Comparison of ENCODE assay signal across 30 cellular contexts in genomic region chr6:131043902-131044447, GRCh38.
"Had no signal": no experiment of that assay in that cellular context is flagged by ENCODE, and none has a peak within 500 bp of the region (broad histone marks: within the 10 kb centered on the region; RNA-seq: fewer than 3 reads in every experiment).

No MANE protein-coding gene starts in this region.

- H3K4me3 ChIP-seq: ovary, prostate gland, right atrium auricular region, skin epidermis, smooth muscle cell, stomach, thoracic aorta, thyroid gland, tibial nerve, upper lobe of left lung, vagina had no signal

- H3K36me3 ChIP-seq: neutrophil, ovary, prostate gland, right atrium auricular region, stomach, thoracic aorta, thyroid gland, tibial nerve, upper lobe of left lung, vagina had no signal

- DNase-seq: naive B cell; naive thymus-derived CD8-positive, alpha-beta T cell; nephron progenitor cell; nucleus accumbens; ovary; retina; stimulated activated CD4-positive, alpha-beta T cell treated with anti-CD3 and anti-CD28 coated beads, Interleukin-15, amount 100 ng/mL, for 24 hours; stimulated activated CD4-positive, alpha-beta T cell treated with anti-CD3 and anti-CD28 coated beads, Interleukin-2, amount 100 ng/mL, for 24 hours; stimulated activated CD4-positive, alpha-beta T cell treated with anti-CD3 and anti-CD28 coated beads, Interleukin-2, amount 100 ng/mL, for 48 hours; stimulated activated CD4-positive, alpha-beta T cell treated with anti-CD3 and anti-CD28 coated beads, Interleukin-4, amount 100 ng/mL, for 24 hours; stimulated activated naive B cell treated with anti-CD40 and anti-IgM and Interleukin-4, amounts not matched to agents 10 μg/mL and 1 μg/mL and 100 μg/mL, for 72 hours; stimulated activated naive CD4-positive, alpha-beta T cell treated with Interleukin-2 at 50 U/mL for 16 hours; stomach; thyroid gland; trophoblast cell; upper lobe of left lung had no signal

- H3K27ac Mint-ChIP-seq: naive thymus-derived CD8-positive, alpha-beta T cell; natural killer cell treated with Interleukin-12 subunit alpha and Interleukin-12 subunit beta and Interleukin-15 and Interleukin-18, amount 100 ng/mL, for 72 hours; nephron progenitor cell; stimulated activated effector memory CD8-positive, alpha-beta T cell treated with anti-CD3 and anti-CD28 coated beads, Interleukin-12 subunit alpha, Interleukin-12 subunit beta, amount 100 ng/mL, for 72 hours; stimulated activated naive B cell treated with anti-CD40 and anti-IgM and Interleukin-4, amounts not matched to agents 10 μg/mL and 1 μg/mL and 100 μg/mL, for 72 hours; stimulated activated naive CD8-positive, alpha-beta T cell treated with anti-CD3 and anti-CD28 coated beads, Interleukin-15, Interleukin-2, amounts not matched to agents 100 ng/mL and 50 ng/mL, for 24 hours had no signal

- H3K36me3 Mint-ChIP-seq: natural killer cell treated with Interleukin-12 subunit alpha and Interleukin-12 subunit beta and Interleukin-15 and Interleukin-18, amount 100 ng/mL, for 72 hours; stimulated activated effector memory CD8-positive, alpha-beta T cell treated with anti-CD3 and anti-CD28 coated beads, Interleukin-12 subunit alpha, Interleukin-12 subunit beta, amount 100 ng/mL, for 72 hours had no signal

- FAIRE-seq: urothelium cell line had no signal

- H3K4me1 ChIP-seq: prostate gland, thyroid gland had no signal

- H3K4me3 Mint-ChIP-seq: naive B cell; naive thymus-derived CD8-positive, alpha-beta T cell; natural killer cell treated with Interleukin-12 subunit alpha and Interleukin-12 subunit beta and Interleukin-15 and Interleukin-18, amount 100 ng/mL, for 72 hours; nephron progenitor cell; neural crest cell; stimulated activated effector memory CD8-positive, alpha-beta T cell treated with anti-CD3 and anti-CD28 coated beads, Interleukin-12 subunit alpha, Interleukin-12 subunit beta, amount 100 ng/mL, for 72 hours; stimulated activated naive B cell treated with anti-CD40 and anti-IgM and Interleukin-4, amounts not matched to agents 10 μg/mL and 1 μg/mL and 100 μg/mL, for 72 hours; stimulated activated naive CD8-positive, alpha-beta T cell treated with anti-CD3 and anti-CD28 coated beads, Interleukin-15, Interleukin-2, amounts not matched to agents 100 ng/mL and 50 ng/mL, for 24 hours had no signal

- H3K27me3 ChIP-seq: neutrophil, ovary, right atrium auricular region, stomach, thyroid gland, tibial nerve, upper lobe of left lung, vagina had no signal

- H3K27ac ChIP-seq: neutrophil, prostate gland, right atrium auricular region, skin epidermis, thoracic aorta, thyroid gland, upper lobe of left lung, vagina had no signal

- H3K9me3 ChIP-seq: neutrophil, ovary, prostate gland, right atrium auricular region, stomach, thoracic aorta, thyroid gland, tibial nerve, upper lobe of left lung, vagina had no signal

- ATAC-seq: naive thymus-derived CD8-positive, alpha-beta T cell; natural killer cell treated with Interleukin-12 subunit alpha and Interleukin-12 subunit beta and Interleukin-15 and Interleukin-18, amount 100 ng/mL, for 72 hours; sciatic nerve; stimulated activated effector memory CD8-positive, alpha-beta T cell treated with anti-CD3 and anti-CD28 coated beads, Interleukin-12 subunit alpha, Interleukin-12 subunit beta, amount 100 ng/mL, for 72 hours; stimulated activated naive B cell treated with anti-CD40 and anti-IgM and Interleukin-4, amounts not matched to agents 10 μg/mL and 1 μg/mL and 100 μg/mL, for 72 hours had no signal

- H3K9me3 Mint-ChIP-seq: natural killer cell treated with Interleukin-12 subunit alpha and Interleukin-12 subunit beta and Interleukin-15 and Interleukin-18, amount 100 ng/mL, for 72 hours; nephron progenitor cell; neural crest cell; stimulated activated effector memory CD8-positive, alpha-beta T cell treated with anti-CD3 and anti-CD28 coated beads, Interleukin-12 subunit alpha, Interleukin-12 subunit beta, amount 100 ng/mL, for 72 hours had no signal

- H3K27me3 Mint-ChIP-seq: naive B cell; naive thymus-derived CD8-positive, alpha-beta T cell; stimulated activated naive B cell treated with anti-CD40 and anti-IgM and Interleukin-4, amounts not matched to agents 10 μg/mL and 1 μg/mL and 100 μg/mL, for 72 hours; stimulated activated naive CD8-positive, alpha-beta T cell treated with anti-CD3 and anti-CD28 coated beads, Interleukin-15, Interleukin-2, amounts not matched to agents 100 ng/mL and 50 ng/mL, for 24 hours had no signal
